Comparison of ENCODE assay signal across 22 cellular contexts in the genomic region with DNA sequence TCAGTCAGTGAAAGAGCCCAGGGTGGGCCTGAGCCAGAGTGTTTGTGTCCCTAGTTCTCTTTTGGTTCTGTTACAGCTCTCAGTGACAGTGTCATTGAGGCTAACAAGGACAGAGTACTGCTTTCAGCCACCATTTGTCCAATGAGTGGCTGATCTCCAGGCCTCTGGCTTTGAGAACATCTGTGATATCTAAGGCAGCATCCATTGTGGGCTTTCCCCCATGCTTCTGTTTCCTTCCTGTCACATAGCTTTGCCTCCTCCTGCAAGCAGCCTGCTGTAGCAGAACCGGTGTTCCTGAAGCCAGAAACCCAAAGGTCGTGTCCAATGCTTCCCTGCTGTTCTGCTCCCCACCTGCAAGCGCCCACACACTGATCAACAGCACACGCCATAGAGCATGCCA.
DNase-seq lines count a peak whose midpoint lies in the region; ATAC-seq lines count a peak whose summit lies in the region.
"Had no signal": no experiment of that assay in that cellular context is flagged by ENCODE, and none has a peak within 500 bp of the region (broad histone marks: within the 10 kb centered on the region; RNA-seq: fewer than 3 reads in every experiment).

No MANE protein-coding gene starts in this region.

- peaks cover 96% of the 10 kb centered on the region for H3K4me1 ChIP-seq in CD4-positive, alpha-beta memory T cell (ENCODE audit: insufficient read depth, low read length)
- H3K4me1 ChIP-seq: esophagus squamous epithelium, gastroesophageal sphincter, suprapubic skin, vagina had no signal

- CTCF ChIA-PET in CD4-positive, alpha-beta memory T cell (lab: Charles Lee; ENCODE audit: partially characterized antibody) = interaction anchor here (0.7 to 21.6 kb wide), 10 partner anchors 10 to 230 kb away, joined by 3 to 424 read pairs (median 5); a partner anchor contains a TSS
- CTCF ChIA-PET in activated CD8-positive, alpha-beta T cell treated with anti-CD3 and anti-CD28 coated beads, Interleukin-2, amount 10 ng/mL, durations not matched to agents 7 days and 5 days (lab: Charles Lee) = interaction anchor here (0.9 to 7.3 kb wide), 5 partner anchors 48 to 281 kb away, joined by 3 to 166 read pairs (median 4); no protein-coding TSS in a partner anchor

- peak overlapping the region; percentile 57 for H3K27ac ChIP-seq in CD4-positive, alpha-beta memory T cell (ENCODE audit: low read depth, low read length)
- H3K27ac ChIP-seq: esophagus squamous epithelium, gastroesophageal sphincter, suprapubic skin, vagina had no signal

- peak; percentile 73 for DNase-seq in activated CD4-positive, alpha-beta T cell treated with anti-CD3 and anti-CD28 coated beads, Interleukin-2, amount 10 ng/mL, durations not matched to agents 24 days and 14 days
- DNase-seq in activated CD4-positive, alpha-beta T cell treated with anti-CD3 and anti-CD28 coated beads, Interleukin-2, amount 50 U/mL, for 1 hour = no peak
- DNase-seq in CD4-positive, alpha-beta memory T cell = no peak
- peak; percentile 19 for DNase-seq in activated CD8-positive, alpha-beta T cell treated with anti-CD3 and anti-CD28 coated beads, Interleukin-2, amount 10 ng/mL, durations not matched to agents 7 days and 5 days
- DNase-seq in memory B cell (ENCODE audit: low spot score in 2 of 2) = no peak
- no peak for DNase-seq in SKM-1 treated with dmso at 0.1 percent for 144 hours (lab: John Stamatoyannopoulos, UW; ENCODE audit: unreplicated experiment)
- DNase-seq: activated effector memory CD4-positive, alpha-beta T cell treated with Interleukin-2 at 50 U/mL for 16 hours; DMS 273 treated with DMSO at 0.1 percent for 48 hours; esophagus squamous epithelium; HFFc6; kidney; MM.1S; NCI-H1436; NCI-H526 treated with DMSO at 0.1 percent for 48 hours; right cardiac atrium; stimulated activated CD4-positive, alpha-beta T cell treated with anti-CD3 and anti-CD28 coated beads, Interleukin-12 subunit alpha, Interleukin-12 subunit beta, amount 100 ng/mL, for 4 hours had no signal

- H3K4me3 ChIP-seq in CD4-positive, alpha-beta memory T cell (ENCODE audit: low read length in 2 of 2) = no peak overlapping the region
- H3K4me3 ChIP-seq: esophagus squamous epithelium, gastroesophageal sphincter, lung, suprapubic skin, vagina had no signal

- H3K36me3 Mint-ChIP-seq in activated CD4-positive, alpha-beta T cell treated with anti-CD3 and anti-CD28 coated beads, Interleukin-2, amount 10 ng/mL, durations not matched to agents 24 days and 14 days (ENCODE audit: low read depth) = peaks cover 87% of the 10 kb centered on the region
- peaks cover 70 to 96% of the 10 kb centered on the region in 2 donors for H3K36me3 Mint-ChIP-seq in CD4-positive, alpha-beta memory T cell
- peaks cover 94% of the 10 kb centered on the region for H3K36me3 Mint-ChIP-seq in activated CD8-positive, alpha-beta T cell treated with anti-CD3 and anti-CD28 coated beads, Interleukin-2, amount 10 ng/mL, durations not matched to agents 7 days and 5 days (ENCODE audit: low read depth)
- H3K36me3 Mint-ChIP-seq in memory B cell = peaks cover 36% of the 10 kb centered on the region

- H3K27me3 ChIP-seq in CD4-positive, alpha-beta memory T cell (ENCODE audit: insufficient read depth, low read length) = no peaks in the 10 kb centered on the region
- H3K27me3 ChIP-seq: esophagus squamous epithelium, gastroesophageal sphincter, suprapubic skin, vagina had no signal

- POLR2A ChIA-PET in CD4-positive, alpha-beta memory T cell (lab: Charles Lee; ENCODE audit: partially characterized antibody) = interaction anchor here (0.7 to 40.8 kb wide), 16 partner anchors 9 to 231 kb away, joined by 3 to 2673 read pairs (median 4); a partner anchor contains a TSS
- POLR2A ChIA-PET in activated CD8-positive, alpha-beta T cell treated with anti-CD3 and anti-CD28 coated beads, Interleukin-2, amount 10 ng/mL, durations not matched to agents 7 days and 5 days (lab: Charles Lee) = interaction anchor here (1.7 kb wide), 1 partner anchor 19 kb away, joined by 3 read pairs; no protein-coding TSS in a partner anchor

- H3K27ac Mint-ChIP-seq in activated CD4-positive, alpha-beta T cell treated with anti-CD3 and anti-CD28 coated beads, Interleukin-2, amount 10 ng/mL, durations not matched to agents 24 days and 14 days = peak overlapping the region; percentile 92
- H3K27ac Mint-ChIP-seq in CD4-positive, alpha-beta memory T cell = peak overlapping the region in 6 of 7 donors; percentile 51 to 94 (median 92)
- H3K27ac Mint-ChIP-seq in activated CD8-positive, alpha-beta T cell treated with anti-CD3 and anti-CD28 coated beads, Interleukin-2, amount 10 ng/mL, durations not matched to agents 7 days and 5 days = peak overlapping the region; percentile 83
- peak overlapping the region; percentile 94 for H3K27ac Mint-ChIP-seq in memory B cell
- H3K27ac Mint-ChIP-seq: HFFc6 had no signal

- peaks cover 61% of the 10 kb centered on the region for H3K36me3 ChIP-seq in CD4-positive, alpha-beta memory T cell (ENCODE audit: insufficient read depth, low read length)
- H3K36me3 ChIP-seq: esophagus squamous epithelium, gastroesophageal sphincter, suprapubic skin, vagina had no signal

- H3K9me3 ChIP-seq in CD4-positive, alpha-beta memory T cell (ENCODE audit: control insufficient read depth in 1 of 2, low read length in 2 of 2) = no peaks in the 10 kb centered on the region
- H3K9me3 ChIP-seq: esophagus squamous epithelium, suprapubic skin, vagina had no signal

- ATAC-seq in activated CD8-positive, alpha-beta T cell treated with anti-CD3 and anti-CD28 coated beads, Interleukin-2, amount 10 ng/mL, durations not matched to agents 7 days and 5 days = no peak
- ATAC-seq in memory B cell (ENCODE audit: low read depth) = peak; percentile 45
- ATAC-seq in GM18520 (IDR thresholded peaks at IDR 0.05; ENCODE audit: unreplicated experiment) = no peak
- ATAC-seq in HG03135 (IDR thresholded peaks at IDR 0.05; ENCODE audit: unreplicated experiment) = no peak
- ATAC-seq: gastroesophageal sphincter, right cardiac atrium had no signal

- intact Hi-C loops in activated CD4-positive, alpha-beta T cell treated with anti-CD3 and anti-CD28 coated beads, Interleukin-2, amount 10 ng/mL, durations not matched to agents 24 days and 14 days (cut with micrococcal nuclease) = loop anchor here (1.0 kb wide), 1 partner anchor 24 kb away; no protein-coding TSS in a partner anchor
- intact Hi-C loops in CD4-positive, alpha-beta memory T cell (cut with micrococcal nuclease) = no loop called here

- peaks cover 85% of the 10 kb centered on the region for H3K4me1 Mint-ChIP-seq in activated CD4-positive, alpha-beta T cell treated with anti-CD3 and anti-CD28 coated beads, Interleukin-2, amount 10 ng/mL, durations not matched to agents 24 days and 14 days
- H3K4me1 Mint-ChIP-seq in CD4-positive, alpha-beta memory T cell = peaks cover 67 to 97% (median 87%) of the 10 kb centered on the region in 4 donors
- H3K4me1 Mint-ChIP-seq in activated CD8-positive, alpha-beta T cell treated with anti-CD3 and anti-CD28 coated beads, Interleukin-2, amount 10 ng/mL, durations not matched to agents 7 days and 5 days (ENCODE audit: low read depth) = peaks cover 91% of the 10 kb centered on the region
- peaks cover 40% of the 10 kb centered on the region for H3K4me1 Mint-ChIP-seq in memory B cell

- no peaks in the 10 kb centered on the region for H3K9me3 Mint-ChIP-seq in activated CD4-positive, alpha-beta T cell treated with anti-CD3 and anti-CD28 coated beads, Interleukin-2, amount 10 ng/mL, durations not matched to agents 24 days and 14 days
- H3K9me3 Mint-ChIP-seq in CD4-positive, alpha-beta memory T cell = peaks cover 0 to 2% (median 0%) of the 10 kb centered on the region in 8 donors
- no peaks in the 10 kb centered on the region for H3K9me3 Mint-ChIP-seq in activated CD8-positive, alpha-beta T cell treated with anti-CD3 and anti-CD28 coated beads, Interleukin-2, amount 10 ng/mL, durations not matched to agents 7 days and 5 days (ENCODE audit: insufficient read depth)
- peaks cover 5% of the 10 kb centered on the region for H3K9me3 Mint-ChIP-seq in memory B cell

- H3K4me3 Mint-ChIP-seq in activated CD4-positive, alpha-beta T cell treated with anti-CD3 and anti-CD28 coated beads, Interleukin-2, amount 10 ng/mL, durations not matched to agents 24 days and 14 days = peak overlapping the region; percentile 57
- peak overlapping the region; percentile 14 to 81 (median 58) for H3K4me3 Mint-ChIP-seq in CD4-positive, alpha-beta memory T cell
- H3K4me3 Mint-ChIP-seq in activated CD8-positive, alpha-beta T cell treated with anti-CD3 and anti-CD28 coated beads, Interleukin-2, amount 10 ng/mL, durations not matched to agents 7 days and 5 days = no peak overlapping the region
- no peak overlapping the region for H3K4me3 Mint-ChIP-seq in memory B cell
- H3K4me3 Mint-ChIP-seq: HFFc6 had no signal

- H3K27me3 Mint-ChIP-seq in activated CD4-positive, alpha-beta T cell treated with anti-CD3 and anti-CD28 coated beads, Interleukin-2, amount 10 ng/mL, durations not matched to agents 24 days and 14 days = no peaks in the 10 kb centered on the region
- H3K27me3 Mint-ChIP-seq in CD4-positive, alpha-beta memory T cell = no peaks in the 10 kb centered on the region
- no peaks in the 10 kb centered on the region for H3K27me3 Mint-ChIP-seq in activated CD8-positive, alpha-beta T cell treated with anti-CD3 and anti-CD28 coated beads, Interleukin-2, amount 10 ng/mL, durations not matched to agents 7 days and 5 days (ENCODE audit: low read depth)
- no peaks in the 10 kb centered on the region for H3K27me3 Mint-ChIP-seq in memory B cell

Comparison
In these comparisons a context has a peak if more than half of its experiments do, and no peak if none do; other contexts are left out.
1. DNase-seq: peak in activated CD4-positive, alpha-beta T cell treated with anti-CD3 and anti-CD28 coated beads, Interleukin-2, amount 10 ng/mL, durations not matched to agents 24 days and 14 days (single experiment) and activated CD8-positive, alpha-beta T cell treated with anti-CD3 and anti-CD28 coated beads, Interleukin-2, amount 10 ng/mL, durations not matched to agents 7 days and 5 days (single experiment); none in activated CD4-positive, alpha-beta T cell treated with anti-CD3 and anti-CD28 coated beads, Interleukin-2, amount 50 U/mL, for 1 hour (single experiment), CD4-positive, alpha-beta memory T cell (0 of 5), memory B cell (0 of 2) and SKM-1 treated with dmso at 0.1 percent for 144 hours (single experiment).
2. H3K4me3 Mint-ChIP-seq: peak in activated CD4-positive, alpha-beta T cell treated with anti-CD3 and anti-CD28 coated beads, Interleukin-2, amount 10 ng/mL, durations not matched to agents 24 days and 14 days (single experiment) and CD4-positive, alpha-beta memory T cell (8 of 8); none in activated CD8-positive, alpha-beta T cell treated with anti-CD3 and anti-CD28 coated beads, Interleukin-2, amount 10 ng/mL, durations not matched to agents 7 days and 5 days (single experiment) and memory B cell (single experiment).
3. Peak in every context shown above with its lines, with median percentiles within 50 percentile points of each other: H3K27ac Mint-ChIP-seq.